ENCODE assay signal across 2 cellular contexts in the genomic region with DNA sequence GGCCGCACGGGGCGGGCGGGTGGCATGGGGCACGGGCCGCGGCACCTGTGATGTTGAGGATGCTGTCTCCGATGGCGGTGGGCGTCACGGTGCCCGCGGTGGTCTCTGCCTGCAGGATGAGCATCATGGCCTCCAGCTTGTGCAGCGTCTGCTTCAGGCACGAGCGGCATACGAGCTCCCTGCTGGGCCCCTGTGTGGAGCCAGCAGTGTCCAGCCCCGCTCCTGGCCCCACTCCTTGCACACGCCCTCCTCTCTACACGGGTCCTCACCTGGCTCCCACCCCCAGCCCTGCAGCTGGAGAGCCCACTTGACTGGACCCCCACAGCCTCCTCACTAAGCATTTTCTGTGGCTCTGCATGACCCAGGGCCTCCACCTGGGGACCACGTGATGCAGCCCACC. TPM values are rescaled to one million over a fixed set of nuclear protein-coding genes. Genes with fewer than 3 reads are reported as not detected.
"Had no signal": no experiment of that assay in that cellular context is flagged by ENCODE, and none has a peak within 500 bp of the region (broad histone marks: within the 10 kb centered on the region; RNA-seq: fewer than 3 reads in every experiment).

No MANE protein-coding gene starts in this region.

RNA-seq across cellular contexts. Expression of a gene that starts 44.0 kb away (rescaled TPM):
- total RNA-seq: activated naive CD4-positive, alpha-beta T cell treated with anti-CD3 and anti-CD28 coated beads for 36 hours; ascending aorta had no signal
